8 cellular contexts compared by ENCODE assay signal in the genomic region with DNA sequence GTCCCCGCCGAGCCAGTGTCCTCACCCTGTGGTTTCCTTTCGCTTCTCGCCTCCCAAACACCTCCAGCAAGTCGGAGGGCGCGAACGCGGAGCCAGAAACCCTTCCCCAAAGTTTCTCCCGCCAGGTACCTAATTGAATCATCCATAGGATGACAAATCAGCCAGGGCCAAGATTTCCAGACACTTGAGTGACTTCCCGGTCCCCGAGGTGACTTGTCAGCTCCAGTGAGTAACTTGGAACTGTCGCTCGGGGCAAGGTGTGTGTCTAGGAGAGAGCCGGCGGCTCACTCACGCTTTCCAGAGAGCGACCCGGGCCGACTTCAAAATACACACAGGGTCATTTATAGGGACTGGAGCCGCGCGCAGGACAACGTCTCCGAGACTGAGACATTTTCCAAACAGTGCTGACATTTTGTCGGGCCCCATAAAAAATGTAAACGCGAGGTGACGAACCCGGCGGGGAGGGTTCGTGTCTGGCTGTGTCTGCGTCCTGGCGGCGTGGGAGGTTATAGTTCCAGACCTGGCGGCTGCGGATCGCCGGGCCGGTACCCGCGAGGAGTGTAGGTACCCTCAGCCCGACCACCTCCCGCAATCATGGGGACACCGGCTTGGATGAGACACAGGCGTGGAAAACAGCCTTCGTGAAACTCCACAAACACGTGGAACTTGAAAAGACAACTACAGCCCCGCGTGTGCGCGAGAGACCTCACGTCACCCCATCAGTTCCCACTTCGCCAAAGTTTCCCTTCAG. TPM values are rescaled to one million over a fixed set of nuclear protein-coding genes. Genes with fewer than 3 reads are reported as not detected.
DNase-seq lines count a peak whose midpoint lies in the region; ATAC-seq and TF ChIP-seq lines count a peak whose summit lies in the region.

No MANE protein-coding gene starts in this region.

- H3K27me3 ChIP-seq in Panc1 (ENCODE audit: control insufficient read depth, insufficient read depth, low read length), result no peaks in the 10 kb centered on the region
- no peaks in the 10 kb centered on the region for H3K27me3 ChIP-seq in adrenal gland
- H3K27me3 ChIP-seq in hepatocyte, result no peaks in the 10 kb centered on the region
- no peaks in the 10 kb centered on the region for H3K27me3 ChIP-seq in gastrocnemius medialis

- intact Hi-C loops in Panc1 (cut with micrococcal nuclease; ENCODE audit: unreplicated experiment), result loop anchor here (10.0 kb wide), 2 partner anchors 54 to 154 kb away; no protein-coding TSS in a partner anchor
- intact Hi-C loops in adrenal gland (cut with DNase I), result no loop called here
- intact Hi-C loops in gastrocnemius medialis (cut with DNase I; ENCODE audit: low total_unique reads), result loop anchor here (5.0 kb wide), 3 partner anchors 39 to 771 kb away; a partner anchor contains a TSS

- no TSS peak for BruUV-seq in Panc1 (replicated peaks; lab: Mats Ljungman, UMichigan)

- H3K9me2 ChIP-seq in hepatocyte (replicated peaks; ENCODE audit: insufficient read depth), result no peaks in the 10 kb centered on the region

- in situ Hi-C loops in Panc1 (cut with HindIII; ENCODE audit: low pct_unique_long_range_greater_than_20kb, low sequenced_read_pairs), result no loop called here
- in situ Hi-C loops in gastrocnemius medialis (cut with MboI; ENCODE audit: low sequenced_read_pairs in 4 of 4), result no loop called here

- H3K4me2 ChIP-seq in hepatocyte, result peak overlapping the region; percentile 87

- CTCF ChIA-PET in Panc1 (lab: Charles Lee), result no interaction called here

- H3K27ac ChIP-seq in Panc1 (ENCODE audit: low read length) (peak overlapping the region; percentile 54), adrenal gland (peak overlapping the region; percentile 2 to 92 (median 91)), hepatocyte (peak overlapping the region; percentile 96), gastrocnemius medialis (peak overlapping the region; percentile 80 to 87 (median 84))

- H3K9me3 ChIP-seq in Panc1 (ENCODE audit: control insufficient read depth, insufficient read depth, low read depth, low read length), result no peaks in the 10 kb centered on the region
- H3K9me3 ChIP-seq in adrenal gland (replicated peaks in 1 of 3), result no peaks in the 10 kb centered on the region
- H3K9me3 ChIP-seq in hepatocyte (ENCODE audit: low read depth), result no peaks in the 10 kb centered on the region
- no peaks in the 10 kb centered on the region for H3K9me3 ChIP-seq in gastrocnemius medialis

- DNase-seq in DMS53 (lab: John Stamatoyannopoulos, UW), result peak; percentile 57
- DNase-seq in H4 (ENCODE audit: low spot score), result peak; percentile 9
- DNase-seq in Panc1 (ENCODE audit: low read depth, low spot score), result no peak
- peak in 6 of 7 donors; percentile 28 to 62 (median 42) for DNase-seq in adrenal gland
- peak; percentile 63 for DNase-seq in hepatocyte (ENCODE audit: low spot score)
- DNase-seq in gastrocnemius medialis, result peak in 1 of 2 donors; percentile 29
- DNase-seq in COLO829 (ENCODE audit: low spot score), result no peak

- peak overlapping the region; percentile 82 for H2AFZ ChIP-seq in hepatocyte

- H3K36me3 ChIP-seq in Panc1 (ENCODE audit: control insufficient read depth, insufficient read depth, low read length) (no peaks in the 10 kb centered on the region), adrenal gland (replicated peaks in 1 of 2) (no peaks in the 10 kb centered on the region), hepatocyte (replicated peaks; ENCODE audit: insufficient read depth, low read depth) (no peaks in the 10 kb centered on the region), gastrocnemius medialis (no peaks in the 10 kb centered on the region)

- TF ChIP-seq POLR2A in adrenal gland (IDR thresholded peaks at IDR 0.05) (no peak), gastrocnemius medialis (IDR thresholded peaks at IDR 0.05) (peak in 1 of 2 donors; percentile 19)

- 0 to 1% (median 0%) methylated on average over 23 to 54 of the region's 54 CpGs for WGBS in adrenal gland, 4 donors
- WGBS in hepatocyte (ENCODE audit: low lambda C conversion rate, missing lambda C conversion rate), result under 1% methylated on average over 52 of the region's 54 CpGs

- peaks cover 2% of the 10 kb centered on the region for H3K4me1 ChIP-seq in Panc1 (ENCODE audit: control insufficient read depth, insufficient read depth, low read length)
- peaks cover 9 to 24% of the 10 kb centered on the region in 2 donors for H3K4me1 ChIP-seq in adrenal gland (replicated peaks in 1 of 2)
- peaks cover 15% of the 10 kb centered on the region for H3K4me1 ChIP-seq in hepatocyte (ENCODE audit: insufficient read depth)
- H3K4me1 ChIP-seq in gastrocnemius medialis, result peaks cover 4 to 14% of the 10 kb centered on the region in 2 donors

- H3K4me3 ChIP-seq in Panc1 (ENCODE audit: low read depth in 2 of 2, low read length in 2 of 2), result peak overlapping the region; percentile 56 to 69
- H3K4me3 ChIP-seq in adrenal gland, result peak overlapping the region; percentile 37 to 70 (median 58)
- H3K4me3 ChIP-seq in hepatocyte, result peak overlapping the region; percentile 90
- H3K4me3 ChIP-seq in gastrocnemius medialis, result peak overlapping the region; percentile 67 to 87 (median 76)

- H3K79me2 ChIP-seq in hepatocyte, result peaks cover 36% of the 10 kb centered on the region

- ATAC-seq in Panc1 (no peak), gastrocnemius medialis (peak; percentile 39 to 46), GM21576 (IDR thresholded peaks at IDR 0.05; ENCODE audit: unreplicated experiment) (no peak)

- POLR2A ChIA-PET in Panc1 (lab: Charles Lee), result no interaction called here

- no peaks in the 10 kb centered on the region for H4K20me1 ChIP-seq in hepatocyte (ENCODE audit: insufficient read depth, poor library complexity, severe bottlenecking)

- TF ChIP-seq CTCF in Panc1 (IDR thresholded peaks at IDR 0.05), result no peak
- TF ChIP-seq CTCF in adrenal gland (IDR thresholded peaks at IDR 0.05), result no peak
- no peak for TF ChIP-seq CTCF in hepatocyte (IDR thresholded peaks at IDR 0.05; ENCODE audit: poor library complexity)
- no peak for TF ChIP-seq CTCF in gastrocnemius medialis (IDR thresholded peaks at IDR 0.05 in 4 of 5, conservative IDR thresholded peaks at IDR 0.05 in 1 of 5)

RNA-seq across cellular contexts. Expression of a gene that starts 1.4 kb away (rescaled TPM):
- 2.5 and 4.5 TPM in 2 replicates for total RNA-seq in H4 (2014; rRNA removed; shearing (Covaris generic))
- 12.7 TPM for total RNA-seq in Panc1 (2021; ENCODE audit: unreplicated experiment)
- 3.6 TPM for polyA plus RNA-seq in Panc1 (2012; ENCODE audit: insufficient read length)
- 10 to 100 TPM in 2 of 8 donors, 1 to 10 TPM in 6; 5.0 to 20.2 (median 8.9) TPM for total RNA-seq in adrenal gland
- polyA plus RNA-seq in adrenal gland, result 1 to 10 TPM; 1.1 to 4.9 (median 1.4) TPM
- total RNA-seq in hepatocyte, result 19.3 and 30.0 TPM in 2 replicates
- polyA plus RNA-seq in hepatocyte, result 14.0 and 16.6 TPM in 2 replicates
- total RNA-seq in gastrocnemius medialis, result 1 to 10 TPM; 3.9 to 6.7 (median 4.2) TPM

Comparison
In these comparisons a context has a peak if more than half of its experiments do, and no peak if none do; other contexts are left out.
1. DNase-seq: peak in DMS53 (single experiment), H4 (single experiment), adrenal gland (6 of 7) and hepatocyte (single experiment); none in Panc1 (single experiment) and COLO829 (single experiment).
2. ATAC-seq: peak in gastrocnemius medialis (2 of 2); none in Panc1 (single experiment) and GM21576 (single experiment).
3. intact Hi-C loops: an anchor here in Panc1 (10.0 kb wide) and gastrocnemius medialis (5.0 kb wide); none called in adrenal gland.
4. Peak in every context shown above with its lines, with median percentiles within 50 percentile points of each other: H3K27ac ChIP-seq and H3K4me3 ChIP-seq.